Comparison of ENCODE assay signal across 33 cellular contexts in the genomic region with DNA sequence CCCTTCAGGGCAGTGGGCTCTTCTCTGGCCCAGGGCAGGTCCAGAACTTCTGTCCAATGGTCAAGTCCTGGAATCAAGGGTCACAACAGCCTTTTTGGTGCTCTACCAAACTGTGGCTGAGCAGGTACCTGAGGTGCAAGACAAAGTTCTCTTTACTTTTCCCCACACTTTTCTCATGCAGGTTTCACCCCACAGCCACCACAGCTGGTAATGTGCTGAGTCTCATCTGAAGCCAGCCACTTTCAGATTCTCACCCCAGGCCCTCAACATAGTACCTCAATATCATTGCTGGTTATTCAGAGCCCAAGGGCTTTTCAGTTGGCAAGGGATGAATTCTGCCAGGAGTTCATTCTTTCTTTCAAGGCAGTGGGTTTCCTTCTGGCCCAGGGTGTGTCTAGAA.
"Had no signal": no experiment of that assay in that cellular context is flagged by ENCODE, and none has a peak within 500 bp of the region (broad histone marks: within the 10 kb centered on the region; RNA-seq: fewer than 3 reads in every experiment).

No MANE protein-coding gene starts in this region.

- ATAC-seq: activated naive CD4-positive, alpha-beta T cell treated with anti-CD3 and anti-CD28 coated beads, Interleukin-2, amount 50 U/mL, for 72 hours; activated naive CD8-positive, alpha-beta T cell treated with anti-CD3 and anti-CD28 coated beads, Interleukin-2, amount 50 U/mL, for 24 hours; activated T-cell treated with anti-CD3 and anti-CD28 coated beads, Interleukin-2, amount 50 U/mL, for 4 hours; activated T-cell treated with anti-CD3 and anti-CD28 coated beads, Interleukin-2, amount 50 U/mL, for 72 hours; activated T-helper 17 cell treated with anti-CD3 and anti-CD28 coated beads, Interleukin-2, amount 50 U/mL, for 72 hours; body of pancreas had no signal

- H3K36me3 ChIP-seq: adrenal gland, ascending aorta, brain microvascular endothelial cell, cardiac muscle cell had no signal

- H3K27me3 ChIP-seq: adrenal gland, ascending aorta, body of pancreas, brain microvascular endothelial cell, breast epithelium, cardiac muscle cell had no signal

- DNase-seq: activated effector memory CD4-positive, alpha-beta T cell treated with anti-CD3 and anti-CD28 coated beads, Interleukin-2, amount 50 U/mL, for 16 hours; activated effector memory CD4-positive, alpha-beta T cell treated with Interleukin-2 at 50 U/mL for 16 hours; activated gamma-delta T cell; activated gamma-delta T cell treated with Interleukin-2 at 50 U/mL for 16 hours; activated naive CD4-positive, alpha-beta T cell; activated naive CD4-positive, alpha-beta T cell treated with anti-CD3 and anti-CD28 coated beads for 36 hours; activated naive CD4-positive, alpha-beta T cell treated with anti-CD3 and anti-CD28 coated beads, Interleukin-2, amount 10 ng/mL, durations not matched to agents 7 days and 5 days; activated naive CD4-positive, alpha-beta T cell treated with anti-CD3 and anti-CD28 coated beads, Interleukin-2, amount 50 U/mL, for 16 hours; activated naive CD4-positive, alpha-beta T cell treated with Interleukin-2 at 50 U/mL for 16 hours; activated naive CD8-positive, alpha-beta T cell treated with anti-CD3 and anti-CD28 coated beads for 36 hours; activated naive CD8-positive, alpha-beta T cell treated with anti-CD3 and anti-CD28 coated beads, Interleukin-2, amount 10 ng/mL, durations not matched to agents 7 days and 5 days; activated naive CD8-positive, alpha-beta T cell treated with anti-CD3 and anti-CD28 coated beads, Interleukin-2, amount 50 U/mL, for 24 hours; activated T-cell treated with anti-CD3 and anti-CD28 coated beads, Interleukin-2, amount 50 U/mL, for 24 hours; activated T-cell treated with anti-CD3 and anti-CD28 coated beads, Interleukin-2, amount 50 U/mL, for 4 hours; activated T-cell treated with anti-CD3 and anti-CD28 coated beads, Interleukin-2, amount 50 U/mL, for 48 hours; activated T-cell treated with anti-CD3 and anti-CD28 coated beads, Interleukin-2, amount 50 U/mL, for 72 hours; adrenal gland; amniotic stem cell; amygdala; anterior cingulate cortex; aorta; body of pancreas; brain microvascular endothelial cell; caudate nucleus; central memory CD4-positive, alpha-beta T cell; cerebellar nuclear complex had no signal

- H3K9me3 ChIP-seq: adrenal gland, body of pancreas had no signal

- H3K27ac ChIP-seq: adrenal gland, ascending aorta, body of pancreas, brain microvascular endothelial cell, breast epithelium, cardiac muscle cell had no signal

- H3K4me1 ChIP-seq: adrenal gland, ascending aorta, body of pancreas, breast epithelium had no signal

- FAIRE-seq: astrocyte, colon had no signal

- H3K4me3 ChIP-seq: adrenal gland, ascending aorta, body of pancreas, breast epithelium, cardiac muscle cell had no signal
